ENCODE assay signal across 7 cellular contexts in genomic region chr14:35333797-35334743, GRCh38. TPM values are rescaled to one million over a fixed set of nuclear protein-coding genes. Genes with fewer than 3 reads are reported as not detected.
DNase-seq lines count a peak whose midpoint lies in the region; TF ChIP-seq lines count a peak whose summit lies in the region.

No MANE protein-coding gene starts in this region.

- 88% methylated on average over 15 of the region's 15 CpGs for WGBS in liver

- no peak for TF ChIP-seq CTCF in liver (IDR thresholded peaks at IDR 0.05; ENCODE audit: low read depth, low read length, missing input control)

- H3K27me3 Mint-ChIP-seq in stimulated activated naive CD8-positive, alpha-beta T cell treated with anti-CD3 and anti-CD28 coated beads, Interleukin-15, Interleukin-2, amounts not matched to agents 100 ng/mL and 50 ng/mL, for 24 hours: no peaks in the 10 kb centered on the region

- TF ChIP-seq RAD21 in liver (IDR thresholded peaks at IDR 0.05): no peak

- H3K4me1 ChIP-seq in liver (ENCODE audit: control insufficient read depth in 4 of 4, insufficient read depth in 4 of 4, low read length in 3 of 4): peaks cover 24 to 46% (median 34%) of the 10 kb centered on the region in 4 donors

- H3K27ac ChIP-seq in liver (ENCODE audit: low read depth in 1 of 2, low read length in 2 of 2): peak overlapping the region; percentile 29 to 53

- H3K4me3 Mint-ChIP-seq in stimulated activated naive CD8-positive, alpha-beta T cell treated with anti-CD3 and anti-CD28 coated beads, Interleukin-15, Interleukin-2, amounts not matched to agents 100 ng/mL and 50 ng/mL, for 24 hours: peak overlapping the region; percentile 57

- peaks cover 45% of the 10 kb centered on the region for H3K4me1 Mint-ChIP-seq in stimulated activated naive CD8-positive, alpha-beta T cell treated with anti-CD3 and anti-CD28 coated beads, Interleukin-15, Interleukin-2, amounts not matched to agents 100 ng/mL and 50 ng/mL, for 24 hours (ENCODE audit: low read depth)

- H3K36me3 Mint-ChIP-seq in stimulated activated naive CD8-positive, alpha-beta T cell treated with anti-CD3 and anti-CD28 coated beads, Interleukin-15, Interleukin-2, amounts not matched to agents 100 ng/mL and 50 ng/mL, for 24 hours (ENCODE audit: low read depth): no peaks in the 10 kb centered on the region

- H3K9ac ChIP-seq in liver (ENCODE audit: low read depth in 1 of 2, low read length in 2 of 2): peak overlapping the region in 1 of 2 donors; percentile 28

- H3K9me3 Mint-ChIP-seq in stimulated activated naive CD8-positive, alpha-beta T cell treated with anti-CD3 and anti-CD28 coated beads, Interleukin-15, Interleukin-2, amounts not matched to agents 100 ng/mL and 50 ng/mL, for 24 hours: no peaks in the 10 kb centered on the region

- no peaks in the 10 kb centered on the region for H3K9me3 ChIP-seq in liver (ENCODE audit: control insufficient read depth in 4 of 4, low read length in 3 of 4)

- no peaks in the 10 kb centered on the region for H3K36me3 ChIP-seq in liver (ENCODE audit: control insufficient read depth in 4 of 4, insufficient read depth in 3 of 4, low read depth in 1 of 4, low read length in 3 of 4)

- H3K27me3 ChIP-seq in liver (ENCODE audit: control insufficient read depth in 4 of 4, insufficient read depth in 4 of 4, low read length in 3 of 4): no peaks in the 10 kb centered on the region

- H3K27ac Mint-ChIP-seq in stimulated activated naive CD8-positive, alpha-beta T cell treated with anti-CD3 and anti-CD28 coated beads, Interleukin-15, Interleukin-2, amounts not matched to agents 100 ng/mL and 50 ng/mL, for 24 hours: peak overlapping the region; percentile 97

- H3K4me3 ChIP-seq in liver (ENCODE audit: low read depth in 1 of 3, low read length in 3 of 3): no peak overlapping the region

- DNase-seq in NCI-H226: peak; percentile 24
- peak; percentile 78 for DNase-seq in activated CD8-positive, alpha-beta memory T cell treated with anti-CD3 and anti-CD28 coated beads, Interleukin-2, amount 50 U/mL, for 48 hours
- DNase-seq in HK-2 (ENCODE audit: unreplicated experiment): no peak
- no peak for DNase-seq in activated effector memory CD4-positive, alpha-beta T cell treated with Interleukin-2 at 50 U/mL for 16 hours
- DNase-seq in NCI-H2171 treated with DMSO at 0.1 percent for 48 hours (lab: John Stamatoyannopoulos, UW): no peak

TF ChIP-seq in liver, 16 proteins besides CTCF, POLR2A, EP300 and RAD21:
- TF ChIP-seq ATF3 (IDR thresholded peaks at IDR 0.05) (no peak), HNF4A (conservative IDR thresholded peaks at IDR 0.05) (no peak), HNF4G (IDR thresholded peaks at IDR 0.05) (no peak), TAF1 (conservative IDR thresholded peaks at IDR 0.05) (no peak), GABPA (IDR thresholded peaks at IDR 0.05 in 1 of 2, conservative IDR thresholded peaks at IDR 0.05 in 1 of 2) (no peak), FOXA2 (IDR thresholded peaks at IDR 0.05) (no peak), NR2F2 (IDR thresholded peaks at IDR 0.05) (no peak), FOXA1 (IDR thresholded peaks at IDR 0.05) (no peak), SP1 (IDR thresholded peaks at IDR 0.05) (no peak), RXRA (IDR thresholded peaks at IDR 0.05) (no peak), JUND (IDR thresholded peaks at IDR 0.05) (no peak), REST (IDR thresholded peaks at IDR 0.05) (no peak), MAX (IDR thresholded peaks at IDR 0.05) (no peak), YY1 (IDR thresholded peaks at IDR 0.05) (no peak), EGR1 (IDR thresholded peaks at IDR 0.05; ENCODE audit: low read depth in 2 of 2) (no peak), ZBTB33 (IDR thresholded peaks at IDR 0.05) (no peak)

RNA-seq across cellular contexts. Expression of gene PSMA6, which starts 41.9 kb away (rescaled TPM):
- total RNA-seq in liver: 100 to 1,000 TPM in 1 of 2 donors, 10 to 100 TPM in 1; 91.5 to 106 TPM
- 100 to 1,000 TPM in 1 of 2 donors, 10 to 100 TPM in 1; 87.5 to 151 TPM for polyA plus RNA-seq in liver

Comparison
In these comparisons a context has a peak if more than half of its experiments do, and no peak if none do; other contexts are left out.
1. DNase-seq: peak in NCI-H226 (single experiment) and activated CD8-positive, alpha-beta memory T cell treated with anti-CD3 and anti-CD28 coated beads, Interleukin-2, amount 50 U/mL, for 48 hours (single experiment); none in HK-2 (single experiment), activated effector memory CD4-positive, alpha-beta T cell treated with Interleukin-2 at 50 U/mL for 16 hours (single experiment) and NCI-H2171 treated with DMSO at 0.1 percent for 48 hours (single experiment).